ENCODE assay signal across 9 cellular contexts in the genomic region with DNA sequence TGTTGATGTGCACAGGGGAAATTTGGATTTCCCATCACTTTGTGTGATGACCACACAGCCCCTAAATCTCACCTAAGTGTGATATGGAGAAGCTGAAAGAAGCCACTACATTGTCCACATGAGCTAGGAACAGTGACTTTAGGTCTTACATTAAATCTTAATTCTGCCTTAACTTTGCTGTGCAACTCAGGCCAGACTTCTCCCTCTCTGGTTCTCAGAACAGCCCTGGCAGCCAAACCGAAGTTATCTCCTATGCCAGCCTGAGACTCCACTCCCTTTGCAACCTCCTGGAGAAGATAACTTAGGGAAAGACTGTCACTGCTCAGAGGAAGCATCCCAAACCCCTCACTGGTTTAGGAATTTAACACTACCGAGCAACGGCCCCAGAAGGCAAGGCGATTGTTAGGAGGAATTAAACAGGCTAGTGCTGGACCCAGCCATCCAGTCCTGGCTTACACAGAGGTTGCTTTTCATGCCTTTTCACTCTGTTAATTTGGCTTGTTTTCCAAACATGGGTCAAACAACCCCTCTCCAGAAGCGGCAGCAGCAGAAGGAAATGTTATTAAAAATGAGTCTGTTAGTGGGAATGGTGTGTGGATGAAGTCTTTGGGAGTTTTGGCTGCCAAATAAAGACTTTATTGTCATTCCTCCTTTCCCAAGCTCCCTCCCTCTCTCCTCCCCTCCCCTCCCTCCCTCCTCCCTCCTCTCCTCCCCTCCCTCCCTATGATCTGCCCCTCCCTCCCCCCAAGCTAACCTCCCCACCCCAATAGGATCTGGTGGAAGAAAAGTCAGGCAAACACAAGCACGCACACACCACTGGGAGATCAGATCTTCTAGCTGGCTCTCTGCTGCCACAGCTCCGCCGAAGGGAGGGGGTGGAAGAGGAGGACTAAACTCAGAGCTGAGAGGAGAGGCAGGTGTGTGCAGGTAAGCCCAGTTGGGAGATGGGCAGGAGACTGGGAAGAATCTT. TPM values are rescaled to one million over a fixed set of nuclear protein-coding genes. Genes with fewer than 3 reads are reported as not detected.
DNase-seq lines count a peak whose midpoint lies in the region; ATAC-seq, FAIRE-seq and TF ChIP-seq lines count a peak whose summit lies in the region.
"Had no signal": no experiment of that assay in that cellular context is flagged by ENCODE, and none has a peak within 500 bp of the region (broad histone marks: within the 10 kb centered on the region; RNA-seq: fewer than 3 reads in every experiment).

Gene PRELP (plus strand): TSS at position 795 of the 970 bp plus-strand sequence. CDS start 7,379 bp downstream, outside the sequence.

- H3K4me2 ChIP-seq in HepG2 (ENCODE audit: low read depth, low read length): no peak within 1 kb of the TSS
- peak within 1 kb of the TSS; percentile 49 to 61 for H3K4me2 ChIP-seq in H1 (ENCODE audit: insufficient read depth in 1 of 2, low read depth in 2 of 2, low read length in 2 of 2)
- H3K4me2 ChIP-seq: BLaER1 treated with 17β-estradiol and CSF1 and Interleukin-3, amounts not matched to agents 10 nM and 100 nM had no signal

- WGBS in liver: 24% methylated on average over 8 of the region's 8 CpGs
- 4% methylated on average over 7 of the region's 8 CpGs for WGBS in HepG2 (ENCODE audit: low lambda C conversion rate)
- 30% methylated on average over 7 of the region's 8 CpGs; no CpG with 5 or more reads in 1 of the 2 experiments for WGBS in H1 (ENCODE audit: extremely low coverage in 1 of 2, insufficient coverage in 1 of 2, insufficient read length in 1 of 2, insufficient replicate concordance in 2 of 2, low coverage in 1 of 2, low lambda C conversion rate in 2 of 2, missing lambda C conversion rate in 1 of 2), 2 experiments
- 0 to 5% methylated on average over 2 to 3 of the region's 8 CpGs for WGBS in mesodermal cell (ENCODE audit: insufficient coverage in 2 of 2), 2 experiments

- peak within 1 kb of the TSS; percentile 77 for H2BK120ac ChIP-seq in H1 (replicated peaks; ENCODE audit: low read depth, low read length)

- in situ Hi-C loops in HepG2 (cut with HindIII; ENCODE audit: extremely low pct_ligation_motif_present, low pct_unique_long_range_greater_than_20kb): no loop called here

- H3K36me3 ChIP-seq in liver (ENCODE audit: control insufficient read depth in 4 of 4, insufficient read depth in 3 of 4, low read depth in 1 of 4, low read length in 3 of 4): no peaks in the 10 kb centered on the region
- no peaks in the 10 kb centered on the region for H3K36me3 ChIP-seq in HepG2 (replicated peaks in 1 of 2; ENCODE audit: control insufficient read depth in 1 of 2, insufficient read depth in 2 of 2, low read length in 2 of 2)
- H3K36me3 ChIP-seq in H1 (ENCODE audit: control insufficient read depth in 2 of 4, insufficient read depth in 4 of 4, low read length in 3 of 4): no peaks in the 10 kb centered on the region
- no peaks in the 10 kb centered on the region for H3K36me3 ChIP-seq in mesodermal cell (ENCODE audit: control insufficient read depth, insufficient read depth, low read length)
- H3K36me3 ChIP-seq in SJCRH30: no peaks in the 10 kb centered on the region
- H3K36me3 ChIP-seq: BLaER1 treated with 17β-estradiol and CSF1 and Interleukin-3, amounts not matched to agents 10 nM and 100 nM had no signal

- no peak within 1 kb of the TSS for H2BK5ac ChIP-seq in H1 (ENCODE audit: low read depth, low read length)

- no peak within 1 kb of the TSS for H3K4me3 ChIP-seq in liver (ENCODE audit: low read depth in 1 of 3, low read length in 3 of 3)
- H3K4me3 ChIP-seq in HepG2 (replicated peaks in 1 of 3; ENCODE audit: insufficient read depth in 1 of 3, low read depth in 2 of 3, low read length in 3 of 3): no peak within 1 kb of the TSS
- peak within 1 kb of the TSS in 2 of 4 experiments; percentile 2 to 36; a peak in 2 of 8 replicates for H3K4me3 ChIP-seq in H1 (ENCODE audit: extremely low read depth in 1 of 4, insufficient read depth in 2 of 4, low read depth in 3 of 4, low read length in 4 of 4)
- H3K4me3 ChIP-seq in mesodermal cell (ENCODE audit: extremely low read depth, insufficient read depth, low read length, poor library complexity, severe bottlenecking): peak within 1 kb of the TSS; percentile 22
- H3K4me3 ChIP-seq in SJCRH30: no peak within 1 kb of the TSS
- H3K4me3 ChIP-seq: BLaER1 treated with 17β-estradiol and CSF1 and Interleukin-3, amounts not matched to agents 10 nM and 100 nM had no signal

- POLR2A ChIA-PET in HepG2 (lab: Yijun Ruan, JAX) (no interaction called here), H1 (lab: Charles Lee; ENCODE audit: partially characterized antibody) (interaction anchor here (0.8 to 2.3 kb wide), 4 partner anchors 12 to 116 kb away, joined by 3 to 8 read pairs (median 6); no protein-coding TSS in a partner anchor)

- H3K27ac ChIP-seq in liver (ENCODE audit: low read depth in 1 of 2, low read length in 2 of 2) (peak within 1 kb of the TSS; percentile 42 to 65), HepG2 (ENCODE audit: extremely low read length, insufficient read depth, low read length) (no peak within 1 kb of the TSS), H1 (ENCODE audit: low read depth, low read length) (no peak within 1 kb of the TSS), mesodermal cell (ENCODE audit: low read depth, low read length, severe bottlenecking) (peak within 1 kb of the TSS; percentile 49), SJCRH30 (no peak within 1 kb of the TSS)
- H3K27ac ChIP-seq: BLaER1 treated with 17β-estradiol and CSF1 and Interleukin-3, amounts not matched to agents 10 nM and 100 nM had no signal

- no peak for TF ChIP-seq EP300 in HepG2 (IDR thresholded peaks at IDR 0.05; ENCODE audit: low read depth in 2 of 2, low read length in 2 of 2)
- TF ChIP-seq EP300 in HepG2 (CRISPR knock-in tag; IDR thresholded peaks at IDR 0.05; ENCODE audit: borderline replicate concordance): no peak
- no peak for TF ChIP-seq EP300 in H1 (IDR thresholded peaks at IDR 0.05; ENCODE audit: borderline replicate concordance in 1 of 2, low read depth in 2 of 2, low read length in 2 of 2)

- H2AK5ac ChIP-seq in H1 (ENCODE audit: low read depth, low read length): no peak within 1 kb of the TSS

- FAIRE-seq in HepG2 (lab: Jason Lieb, UNC) (no peak), H1 (lab: Jason Lieb, UNC) (peak; percentile 90)

- peak within 1 kb of the TSS; percentile 35 for H3K14ac ChIP-seq in H1 (ENCODE audit: insufficient read length)

- H4K20me1 ChIP-seq in HepG2 (ENCODE audit: insufficient read depth, low read length) (no peaks in the 10 kb centered on the region), H1 (replicated peaks in 1 of 2; ENCODE audit: control insufficient read depth in 1 of 2, insufficient read depth in 2 of 2, low read length in 2 of 2) (no peaks in the 10 kb centered on the region)
- H4K20me1 ChIP-seq: BLaER1 treated with 17β-estradiol and CSF1 and Interleukin-3, amounts not matched to agents 10 nM and 100 nM had no signal

- H4K91ac ChIP-seq in H1 (replicated peaks; ENCODE audit: insufficient read length, low read length): peak within 1 kb of the TSS; percentile 29

- H3K9me3 ChIP-seq in liver (ENCODE audit: control insufficient read depth in 4 of 4, low read length in 3 of 4) (no peaks in the 10 kb centered on the region), HepG2 (ENCODE audit: low read length) (no peaks in the 10 kb centered on the region), H1 (ENCODE audit: insufficient read depth in 2 of 2, low read depth in 1 of 2, low read length in 1 of 2) (no peaks in the 10 kb centered on the region), mesodermal cell (ENCODE audit: control insufficient read depth, low read length) (no peaks in the 10 kb centered on the region), SJCRH30 (replicated peaks) (no peaks in the 10 kb centered on the region)
- H3K9me3 ChIP-seq: BLaER1 treated with 17β-estradiol and CSF1 and Interleukin-3, amounts not matched to agents 10 nM and 100 nM had no signal

- no peak within 1 kb of the TSS for H4K5ac ChIP-seq in H1 (ENCODE audit: insufficient read length, low read depth, low read length)

- H2BK15ac ChIP-seq in H1 (ENCODE audit: low read length): 0 out of 2 replicates have a peak within 1 kb of the TSS, but pooled peaks have one; percentile 5

- no peak within 1 kb of the TSS for H3K4ac ChIP-seq in H1 (replicated peaks; ENCODE audit: insufficient read length, low read depth, low read length)

- no peak for TF ChIP-seq RAD21 in liver (IDR thresholded peaks at IDR 0.05)
- no peak for TF ChIP-seq RAD21 in HepG2 (CRISPR knock-in tag; IDR thresholded peaks at IDR 0.05)
- TF ChIP-seq RAD21 in H1 (IDR thresholded peaks at IDR 0.05 in 1 of 2, conservative IDR thresholded peaks at IDR 0.05 in 1 of 2; ENCODE audit: low read depth in 2 of 2, low read length in 2 of 2): peak; percentile 29 to 38; a peak in 2 of 4 replicates

- H3K9ac ChIP-seq in liver (ENCODE audit: low read depth in 1 of 2, low read length in 2 of 2): no peak within 1 kb of the TSS
- no peak within 1 kb of the TSS for H3K9ac ChIP-seq in HepG2 (ENCODE audit: insufficient read depth, low read depth, low read length)
- H3K9ac ChIP-seq in H1 (replicated peaks in 1 of 4; ENCODE audit: extremely low read depth in 1 of 4, low read depth in 3 of 4, low read length in 3 of 4): no peak within 1 kb of the TSS
- H3K9ac ChIP-seq: BLaER1 treated with 17β-estradiol and CSF1 and Interleukin-3, amounts not matched to agents 10 nM and 100 nM had no signal

- no peaks in the 10 kb centered on the region for H3K4me1 ChIP-seq in liver (ENCODE audit: control insufficient read depth in 4 of 4, insufficient read depth in 4 of 4, low read length in 3 of 4)
- no peaks in the 10 kb centered on the region for H3K4me1 ChIP-seq in HepG2 (ENCODE audit: insufficient read depth, low read length)
- peaks cover 2 to 16% (median 8%) of the 10 kb centered on the region in 4 experiments; a peak in 6 of 7 replicates for H3K4me1 ChIP-seq in H1 (replicated peaks in 1 of 4; ENCODE audit: control insufficient read depth in 3 of 4, insufficient read depth in 4 of 4, low read length in 3 of 4)
- peaks cover 42% of the 10 kb centered on the region for H3K4me1 ChIP-seq in mesodermal cell (ENCODE audit: control insufficient read depth, insufficient read depth, low read length, poor library complexity, severe bottlenecking)
- H3K4me1 ChIP-seq in SJCRH30: peaks cover 3% of the 10 kb centered on the region; the same call in 1 of the 2 replicates

- no peak within 1 kb of the TSS for H2BK20ac ChIP-seq in H1 (ENCODE audit: low read length)

- no peak for ATAC-seq in HepG2

- H2AFZ ChIP-seq in HepG2 (ENCODE audit: low read length) (no peak within 1 kb of the TSS), H1 (ENCODE audit: low read length) (peak within 1 kb of the TSS; percentile 77)

- no peak within 1 kb of the TSS for H3K23ac ChIP-seq in H1 (ENCODE audit: insufficient read length)

- BruUV-seq in HepG2 (replicated peaks; lab: Mats Ljungman, UMichigan): no TSS peak

- no peak for TF ChIP-seq POLR2A in HepG2 (IDR thresholded peaks at IDR 0.05; ENCODE audit: insufficient read depth in 1 of 2, low read depth in 2 of 2, low read length in 2 of 2)
- TF ChIP-seq POLR2A in H1 (IDR thresholded peaks at IDR 0.05; ENCODE audit: control extremely low read depth in 1 of 2, low read depth in 2 of 2, low read length in 2 of 2): no peak

- no peak within 1 kb of the TSS for H3K18ac ChIP-seq in H1 (ENCODE audit: extremely low read depth, low read length)

- 0 out of 2 replicates have a peak within 1 kb of the TSS, but pooled peaks have one; percentile 0 for H2BK12ac ChIP-seq in H1 (ENCODE audit: low read depth, low read length)

- no peak within 1 kb of the TSS for H3K56ac ChIP-seq in H1 (replicated peaks; ENCODE audit: insufficient read length, low read depth, low read length)

- H3K79me2 ChIP-seq in HepG2 (ENCODE audit: insufficient read depth, low read length) (no peaks in the 10 kb centered on the region), H1 (ENCODE audit: control insufficient read depth in 1 of 2, insufficient read depth in 2 of 2, low read length in 2 of 2) (no peaks in the 10 kb centered on the region)

- H3K23me2 ChIP-seq in H1 (ENCODE audit: low read depth, low read length): no peaks in the 10 kb centered on the region; the same call in 1 of the 2 replicates

- TF ChIP-seq CTCF in liver (IDR thresholded peaks at IDR 0.05; ENCODE audit: low read depth, low read length, missing input control) (no peak), HepG2 (CRISPR knock-in tag; IDR thresholded peaks at IDR 0.05) (no peak), H1 (IDR thresholded peaks at IDR 0.05; ENCODE audit: control extremely low read depth in 1 of 3, insufficient read depth in 1 of 3, low read depth in 1 of 3, low read length in 3 of 3) (peak; percentile 8 to 16 (median 15); a peak in 2 of 4 replicates)

- H3K27me3 ChIP-seq in liver (ENCODE audit: control insufficient read depth in 4 of 4, insufficient read depth in 4 of 4, low read length in 3 of 4) (peaks cover 0 to 9% (median 1%) of the 10 kb centered on the region in 4 donors), HepG2 (ENCODE audit: control insufficient read depth in 1 of 2, insufficient read depth in 2 of 2, low read length in 2 of 2) (peaks cover 0 to 34% of the 10 kb centered on the region in 2 experiments; a peak in 3 of 5 replicates), H1 (replicated peaks in 1 of 4; ENCODE audit: control insufficient read depth in 3 of 4, extremely low read depth in 1 of 4, insufficient read depth in 3 of 4, low read length in 3 of 4) (no peaks in the 10 kb centered on the region; a peak in 1 of 7 replicates), SJCRH30 (peaks cover 3% of the 10 kb centered on the region)
- H3K27me3 ChIP-seq: BLaER1 treated with 17β-estradiol and CSF1 and Interleukin-3, amounts not matched to agents 10 nM and 100 nM had no signal

- H4K8ac ChIP-seq in H1 (ENCODE audit: extremely low read depth, insufficient read depth, low read length): no peak within 1 kb of the TSS

- no peaks in the 10 kb centered on the region for H3K79me1 ChIP-seq in H1 (ENCODE audit: low read depth, low read length)

- intact Hi-C loops in HepG2 (cut with micrococcal nuclease; ENCODE audit: unreplicated experiment): no loop called here

- CTCF ChIA-PET in HepG2 (lab: Yijun Ruan, JAX; ENCODE audit: low intra/inter-chr PET ratio, low total read pairs) (no interaction called here), H1 (lab: Charles Lee; ENCODE audit: partially characterized antibody) (interaction anchor here (0.7 to 23.5 kb wide), 12 partner anchors 10 to 347 kb away, joined by 3 to 330 read pairs (median 4); partner anchors contain the start of genes ADORA1 and FMOD)

- no peak for DNase-seq in HepG2 (ENCODE audit: low spot score)
- no peak for DNase-seq in H1 (ENCODE audit: low read depth in 1 of 2, low spot score in 2 of 2)
- DNase-seq in cerebellar cortex (ENCODE audit: low spot score): no peak
- DNase-seq in SJCRH30: no peak
- no peak for DNase-seq in GM19240 (ENCODE audit: insufficient read length, low spot score)
- DNase-seq in NK-92 (lab: John Stamatoyannopoulos, UW; ENCODE audit: unreplicated experiment): no peak

RNA-seq across cellular contexts. Expression of gene PRELP, which starts in this region (rescaled TPM):
- total RNA-seq in liver (1 to 10 TPM in 1 of 2 donors, under 1 TPM in 1; 0.09 to 2.3 TPM), HepG2 (2016; rRNA removed; fragmentation: Illumina TruSeq; extraction: Trizol) (not detected in 2 replicates)
- polyA plus RNA-seq in liver (1 to 10 TPM; 4.9 to 5.8 TPM), HepG2 (2011; rRNA removed) (not detected in 2 replicates), H1 (2011; rRNA removed) (0.23 and 0.28 TPM in 2 replicates)
- total RNA-seq in HepG2 (2016; cell fraction: cytosol; rRNA removed; fragmentation: Illumina TruSeq; extraction: Trizol; ENCODE audit: low read depth): not detected in 2 replicates
- not detected in 2 replicates for total RNA-seq in HepG2 (2016; cell fraction: insoluble cytoplasmic fraction; rRNA removed; fragmentation: Illumina TruSeq; extraction: Trizol)
- not detected in 2 replicates for total RNA-seq in HepG2 (2016; cell fraction: membrane; rRNA removed; fragmentation: Illumina TruSeq; extraction: Trizol)
- not detected in 2 replicates for total RNA-seq in HepG2 (2016; cell fraction: nucleus; rRNA removed; fragmentation: Illumina TruSeq; extraction: Trizol)
- not detected in 2 replicates for polyA plus RNA-seq in HepG2 (2011; cell fraction: cytosol; rRNA removed)
- polyA plus RNA-seq in HepG2 (2011; cell fraction: nucleus; rRNA removed): not detected in 2 replicates
- polyA plus RNA-seq in HepG2 (2012): not detected in 2 replicates
- polyA plus RNA-seq in HepG2 (2016; cell fraction: cytosol; fragmentation: Illumina TruSeq; extraction: Trizol; ENCODE audit: low read depth): not detected in 2 replicates
- not detected in 2 replicates for polyA plus RNA-seq in HepG2 (2016; cell fraction: insoluble cytoplasmic fraction; fragmentation: Illumina TruSeq; extraction: Trizol; ENCODE audit: low read depth)
- not detected in 2 replicates for polyA plus RNA-seq in HepG2 (2016; cell fraction: membrane; fragmentation: Illumina TruSeq; extraction: Trizol; ENCODE audit: low read depth)
- not detected in 2 replicates for polyA plus RNA-seq in HepG2 (2016; cell fraction: nucleus; fragmentation: Illumina TruSeq; extraction: Trizol; ENCODE audit: insufficient read depth, low read depth)
- polyA minus RNA-seq in HepG2 (2011; rRNA and poly(A)+ RNA removed; ENCODE audit: low replicate concordance): 0.05 TPM in 1 of 2 replicates, not detected in the other
- polyA minus RNA-seq in HepG2 (2011; cell fraction: cytosol; rRNA and poly(A)+ RNA removed): not detected in 2 replicates
- not detected in 2 replicates for polyA minus RNA-seq in HepG2 (2011; cell fraction: nucleus; rRNA and poly(A)+ RNA removed)
- total RNA-seq in H1 (2021; fragmentation: NEBNext Ultra II Directional; extraction: Animal tissue kit (Norgen Biotek cat#: 25700)): 0.13 and 0.19 TPM in 2 replicates
- polyA plus RNA-seq in H1 (2011; cell fraction: cytosol; rRNA removed): 0.09 TPM
- 0.17 TPM for polyA plus RNA-seq in H1 (2011; cell fraction: nucleus; rRNA removed)
- 0.17 to 0.28 TPM (median 0.20 TPM) in 4 replicates for polyA plus RNA-seq in H1 (2012, experiment 1 of 2)
- 0.34 TPM for polyA plus RNA-seq in H1 (2012, experiment 2 of 2)
- polyA plus RNA-seq in H1 (2013, experiment 1 of 2): 0.32 TPM
- polyA plus RNA-seq in H1 (2013, experiment 2 of 2): 0.28 TPM
- polyA minus RNA-seq in H1 (2011; rRNA and poly(A)+ RNA removed): 0.16 and 0.20 TPM in 2 replicates
- not detected for polyA minus RNA-seq in H1 (2011; cell fraction: cytosol; rRNA and poly(A)+ RNA removed)
- polyA minus RNA-seq in H1 (2011; cell fraction: nucleus; rRNA and poly(A)+ RNA removed): 0.10 TPM
- polyA plus RNA-seq in mesodermal cell (2013, experiment 1 of 2): 4.9 TPM
- polyA plus RNA-seq in mesodermal cell (2013, experiment 2 of 2): 6.5 TPM
- not detected in 2 replicates for total RNA-seq in SJCRH30 (2014; rRNA removed; shearing (Covaris generic))

Comparison
In these comparisons a context has a peak if more than half of its experiments do, and no peak if none do; other contexts are left out.
1. H3K27ac ChIP-seq: peak in liver (2 of 2) and mesodermal cell (single experiment); none in HepG2 (single experiment), H1 (single experiment) and SJCRH30 (single experiment).
2. CTCF ChIP-seq: peak in H1 (3 of 3); none in liver (single experiment) and HepG2 (single experiment).